10 cellular contexts compared by ENCODE assay signal in genomic region chr2:149994057-149994728, GRCh38.
DNase-seq lines count a peak whose midpoint lies in the region; ATAC-seq lines count a peak whose summit lies in the region.
"Had no signal": no experiment of that assay in that cellular context is flagged by ENCODE, and none has a peak within 500 bp of the region (broad histone marks: within the 10 kb centered on the region; RNA-seq: fewer than 3 reads in every experiment).

No MANE protein-coding gene starts in this region.

- in situ Hi-C loops in ACHN (cut with HindIII; ENCODE audit: low pct_ligation_motif_present, low pct_unique_long_range_greater_than_20kb, low sequenced_read_pairs) = no loop called here

- no peak for ATAC-seq in HG03521 (IDR thresholded peaks at IDR 0.05; ENCODE audit: unreplicated experiment)
- ATAC-seq in HG03280 (IDR thresholded peaks at IDR 0.05; ENCODE audit: unreplicated experiment) = no peak
- ATAC-seq: Right ventricle myocardium inferior had no signal

- peak; percentile 38 for DNase-seq in ACHN
- peak; percentile 97 for DNase-seq in HS-27A (ENCODE audit: low read depth)
- DNase-seq in RPMI8226 = peak; percentile 59
- DNase-seq in iPS-NIHi11 (ENCODE audit: low spot score) = peak; percentile 34
- DNase-seq in activated effector memory CD4-positive, alpha-beta T cell treated with anti-CD3 and anti-CD28 coated beads, Interleukin-2, amount 50 U/mL, for 16 hours = no peak
- no peak for DNase-seq in NCI-H1092 (lab: John Stamatoyannopoulos, UW)
- DNase-seq: activated CD8-positive, alpha-beta memory T cell treated with anti-CD3 and anti-CD28 coated beads, Interleukin-2, amount 50 U/mL, for 4 hours had no signal

Comparison
In these comparisons a context has a peak if more than half of its experiments do, and no peak if none do; other contexts are left out.
1. DNase-seq: peak in ACHN (single experiment), HS-27A (single experiment), RPMI8226 (single experiment) and iPS-NIHi11 (single experiment); none in activated effector memory CD4-positive, alpha-beta T cell treated with anti-CD3 and anti-CD28 coated beads, Interleukin-2, amount 50 U/mL, for 16 hours (single experiment) and NCI-H1092 (single experiment).